In the genomic region with DNA sequence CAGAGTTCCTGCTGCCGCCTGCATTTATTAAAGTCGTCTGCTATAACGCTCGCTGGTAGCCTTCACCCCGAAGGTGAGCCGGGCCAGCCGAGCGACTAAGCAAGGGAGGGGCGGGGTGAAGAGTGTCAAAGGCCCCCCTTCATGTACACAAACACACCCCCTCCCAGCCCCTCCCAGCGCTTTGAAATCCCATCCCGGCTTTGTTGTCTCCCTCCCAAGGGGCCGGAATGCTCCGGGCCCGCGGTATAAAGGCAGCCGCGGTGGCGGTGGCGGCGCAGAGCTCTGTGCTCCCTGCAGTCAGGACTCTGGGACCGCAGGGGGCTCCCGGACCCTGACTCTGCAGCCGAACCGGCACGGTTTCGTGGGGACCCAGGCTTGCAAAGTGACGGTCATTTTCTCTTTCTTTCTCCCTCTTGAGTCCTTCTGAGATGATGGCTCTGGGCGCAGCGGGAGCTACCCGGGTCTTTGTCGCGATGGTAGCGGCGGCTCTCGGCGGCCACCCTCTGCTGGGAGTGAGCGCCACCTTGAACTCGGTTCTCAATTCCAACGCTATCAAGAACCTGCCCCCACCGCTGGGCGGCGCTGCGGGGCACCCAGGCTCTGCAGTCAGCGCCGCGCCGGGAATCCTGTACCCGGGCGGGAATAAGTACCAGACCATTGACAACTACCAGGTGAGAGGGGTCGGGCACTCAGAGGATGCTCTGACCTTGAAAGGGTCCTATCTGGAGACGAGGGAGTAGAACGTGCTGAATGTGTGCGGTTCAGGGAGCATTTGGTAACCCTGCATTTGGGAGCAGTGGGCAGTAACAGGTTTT, we compare ENCODE assay signal across 7 cellular contexts. TPM values are rescaled to one million over a fixed set of nuclear protein-coding genes. Genes with fewer than 3 reads are reported as not detected.
A peak's percentile ranks its signal among the peaks of the same experiment; 100 is the strongest.
DNase-seq lines count a peak whose midpoint lies in the region; ATAC-seq, FAIRE-seq and TF ChIP-seq lines count a peak whose summit lies in the region.

TSS of gene DKK1 (plus strand) at position 275 of the 815 bp plus-strand sequence. CDS start at position 429, 154 bp downstream.

- WGBS in mesodermal cell (ENCODE audit: insufficient coverage in 2 of 2), 2 experiments, result 1% methylated on average over 26 to 40 of the region's 53 CpGs

- peak; percentile 9 for DNase-seq in T-helper 2 cell treated with Interferon-gamma antibody and Interleukin-4, amounts not matched to agents 5 μg/mL and 100 μg/mL, for 36 hours (ENCODE audit: low spot score)
- peak; percentile 49 to 65 for DNase-seq in erythroblast (lab: John Stamatoyannopoulos, UW)
- no peak for DNase-seq in thoracic aorta (ENCODE audit: low spot score)
- DNase-seq in urothelium cell line (ENCODE audit: low spot score), result no peak

- TF ChIP-seq CTCF in GM12874 (IDR thresholded peaks at IDR 0.05; ENCODE audit: insufficient read depth, low read depth, low read length) (peak; percentile 78), thoracic aorta (IDR thresholded peaks at IDR 0.05) (peak; percentile 61)

- H3K9me3 Mint-ChIP-seq in T-helper 2 cell treated with Interferon-gamma antibody and Interleukin-4, amounts not matched to agents 5 μg/mL and 100 μg/mL, for 36 hours, result no peaks in the 10 kb centered on the region

- H3K4me1 ChIP-seq in mesodermal cell (ENCODE audit: control insufficient read depth, insufficient read depth, low read length, poor library complexity, severe bottlenecking) (peaks cover 17% of the 10 kb centered on the region), thoracic aorta (ENCODE audit: control insufficient read depth in 1 of 2, low read depth in 2 of 2) (peaks cover 5 to 17% of the 10 kb centered on the region in 2 donors)

- H3K4me3 ChIP-seq in mesodermal cell (ENCODE audit: extremely low read depth, insufficient read depth, low read length, poor library complexity, severe bottlenecking) (peak within 1 kb of the TSS; percentile 59), thoracic aorta (peak within 1 kb of the TSS; percentile 73)

- H3K9me3 ChIP-seq in mesodermal cell (ENCODE audit: control insufficient read depth, low read length) (no peaks in the 10 kb centered on the region), thoracic aorta (no peaks in the 10 kb centered on the region)

- FAIRE-seq in urothelium cell line (lab: Jason Lieb, UNC), result no peak

- H3K36me3 ChIP-seq in mesodermal cell (ENCODE audit: control insufficient read depth, insufficient read depth, low read length) (peaks cover 6% of the 10 kb centered on the region), thoracic aorta (no peaks in the 10 kb centered on the region)

- ATAC-seq in HG03342 (IDR thresholded peaks at IDR 0.05; ENCODE audit: unreplicated experiment) (peak; percentile 65), thoracic aorta (ENCODE audit: insufficient number of reproducible peaks, low FRiP score, low read depth) (no peak)

- peaks cover 55% of the 10 kb centered on the region for H3K27me3 Mint-ChIP-seq in T-helper 2 cell treated with Interferon-gamma antibody and Interleukin-4, amounts not matched to agents 5 μg/mL and 100 μg/mL, for 36 hours (ENCODE audit: low read depth)

- H3K36me3 Mint-ChIP-seq in T-helper 2 cell treated with Interferon-gamma antibody and Interleukin-4, amounts not matched to agents 5 μg/mL and 100 μg/mL, for 36 hours (ENCODE audit: low read depth), result no peaks in the 10 kb centered on the region

- no peaks in the 10 kb centered on the region for H3K27me3 ChIP-seq in thoracic aorta (replicated peaks; ENCODE audit: insufficient read depth)

- peak within 1 kb of the TSS; percentile 39 for H3K27ac ChIP-seq in mesodermal cell (ENCODE audit: low read depth, low read length, severe bottlenecking)
- no peak within 1 kb of the TSS for H3K27ac ChIP-seq in thoracic aorta

- H3K27ac Mint-ChIP-seq in T-helper 2 cell treated with Interferon-gamma antibody and Interleukin-4, amounts not matched to agents 5 μg/mL and 100 μg/mL, for 36 hours, result no peak within 1 kb of the TSS

- H3K4me1 Mint-ChIP-seq in T-helper 2 cell treated with Interferon-gamma antibody and Interleukin-4, amounts not matched to agents 5 μg/mL and 100 μg/mL, for 36 hours (ENCODE audit: low read depth), result peaks cover 11% of the 10 kb centered on the region

- TF ChIP-seq POLR2A in erythroblast (IDR thresholded peaks at IDR 0.05; ENCODE audit: low read length), result no peak

- peak within 1 kb of the TSS; percentile 59 for H3K4me3 Mint-ChIP-seq in T-helper 2 cell treated with Interferon-gamma antibody and Interleukin-4, amounts not matched to agents 5 μg/mL and 100 μg/mL, for 36 hours

RNA-seq across cellular contexts. Expression of gene DKK1, which starts in this region (rescaled TPM):
- 138 TPM for polyA plus RNA-seq in mesodermal cell (2013, experiment 1 of 2)
- 112 TPM for polyA plus RNA-seq in mesodermal cell (2013, experiment 2 of 2)
- total RNA-seq in thoracic aorta, result 1 to 10 TPM in 1 of 2 donors, under 1 TPM in 1; 0.78 to 3.2 TPM

Comparison
In these comparisons a context has a peak if more than half of its experiments do, and no peak if none do; other contexts are left out.
1. DNase-seq: peak in T-helper 2 cell treated with Interferon-gamma antibody and Interleukin-4, amounts not matched to agents 5 μg/mL and 100 μg/mL, for 36 hours (single experiment) and erythroblast (2 of 2); none in thoracic aorta (single experiment) and urothelium cell line (single experiment).